Comparison of ENCODE assay signal across 20 cellular contexts in genomic region chr18:75341267-75341666, GRCh38.
A peak's percentile ranks its signal among the peaks of the same experiment; 100 is the strongest.
DNase-seq lines count a peak whose midpoint lies in the region; ATAC-seq and TF ChIP-seq lines count a peak whose summit lies in the region.
"Had no signal": no experiment of that assay in that cellular context is flagged by ENCODE, and none has a peak within 500 bp of the region (broad histone marks: within the 10 kb centered on the region; RNA-seq: fewer than 3 reads in every experiment).

No MANE protein-coding gene starts in this region.

- POLR2A ChIA-PET in activated CD8-positive, alpha-beta T cell treated with anti-CD3 and anti-CD28 coated beads, Interleukin-2, amount 10 ng/mL, durations not matched to agents 7 days and 5 days (lab: Charles Lee), result no interaction called here
- POLR2A ChIA-PET in activated CD8-positive, alpha-beta T cell treated with anti-CD3 and anti-CD28 coated beads for 36 hours (lab: Charles Lee), result no interaction called here

- no peaks in the 10 kb centered on the region for H3K4me1 Mint-ChIP-seq in activated CD8-positive, alpha-beta T cell treated with anti-CD3 and anti-CD28 coated beads, Interleukin-2, amount 10 ng/mL, durations not matched to agents 7 days and 5 days (ENCODE audit: low read depth)
- no peaks in the 10 kb centered on the region for H3K4me1 Mint-ChIP-seq in activated CD8-positive, alpha-beta T cell treated with anti-CD3 and anti-CD28 coated beads for 36 hours (ENCODE audit: low read depth)

- CTCF ChIA-PET in activated CD8-positive, alpha-beta T cell treated with anti-CD3 and anti-CD28 coated beads, Interleukin-2, amount 10 ng/mL, durations not matched to agents 7 days and 5 days (lab: Charles Lee), result no interaction called here
- CTCF ChIA-PET in activated CD8-positive, alpha-beta T cell treated with anti-CD3 and anti-CD28 coated beads for 36 hours (lab: Charles Lee), result no interaction called here

- TF ChIP-seq CTCF in activated CD8-positive, alpha-beta T cell treated with anti-CD3 and anti-CD28 coated beads for 36 hours (IDR thresholded peaks at IDR 0.05), result no peak
- TF ChIP-seq CTCF in omental fat pad (IDR thresholded peaks at IDR 0.05), result no peak

- no peaks in the 10 kb centered on the region for H3K36me3 Mint-ChIP-seq in activated CD8-positive, alpha-beta T cell treated with anti-CD3 and anti-CD28 coated beads, Interleukin-2, amount 10 ng/mL, durations not matched to agents 7 days and 5 days (ENCODE audit: low read depth)
- no peaks in the 10 kb centered on the region for H3K36me3 Mint-ChIP-seq in activated CD8-positive, alpha-beta T cell treated with anti-CD3 and anti-CD28 coated beads for 36 hours (ENCODE audit: low read depth)

- peaks cover 1% of the 10 kb centered on the region for H3K27me3 Mint-ChIP-seq in activated CD8-positive, alpha-beta T cell treated with anti-CD3 and anti-CD28 coated beads, Interleukin-2, amount 10 ng/mL, durations not matched to agents 7 days and 5 days (ENCODE audit: low read depth)
- peaks cover 2% of the 10 kb centered on the region for H3K27me3 Mint-ChIP-seq in activated CD8-positive, alpha-beta T cell treated with anti-CD3 and anti-CD28 coated beads for 36 hours

- no peak overlapping the region for H3K4me3 Mint-ChIP-seq in activated CD8-positive, alpha-beta T cell treated with anti-CD3 and anti-CD28 coated beads, Interleukin-2, amount 10 ng/mL, durations not matched to agents 7 days and 5 days
- no peak overlapping the region for H3K4me3 Mint-ChIP-seq in activated CD8-positive, alpha-beta T cell treated with anti-CD3 and anti-CD28 coated beads for 36 hours
- H3K4me3 Mint-ChIP-seq: T-helper 2 cell treated with Interferon-gamma antibody and Interleukin-4, amounts not matched to agents 5 μg/mL and 100 μg/mL, for 36 hours had no signal

- peak; percentile 5 for DNase-seq in activated CD8-positive, alpha-beta T cell treated with anti-CD3 and anti-CD28 coated beads, Interleukin-2, amount 10 ng/mL, durations not matched to agents 7 days and 5 days
- no peak for DNase-seq in activated CD8-positive, alpha-beta T cell treated with anti-CD3 and anti-CD28 coated beads for 36 hours
- peak; percentile 20 for DNase-seq in cerebellar cortex (ENCODE audit: low spot score)
- DNase-seq in medulla oblongata (ENCODE audit: extremely low spot score), result peak; percentile 26
- no peak for DNase-seq in omental fat pad (ENCODE audit: low spot score)
- no peak for DNase-seq in NCI-H2029 treated with DMSO at 0.1 percent for 48 hours (lab: John Stamatoyannopoulos, UW)
- no peak for DNase-seq in HUDEP-2 (lab: John Stamatoyannopoulos, UW; ENCODE audit: unreplicated experiment in 76 of 76)
- DNase-seq: ACHN; activated CD4-positive, CD25-positive, alpha-beta regulatory T cell; activated naive CD4-positive, alpha-beta T cell treated with anti-CD3 and anti-CD28 coated beads, Interleukin-2, amount 50 U/mL, for 16 hours; activated T-cell treated with anti-CD3 and anti-CD28 coated beads, Interleukin-2, amount 50 U/mL, for 48 hours; DMS53; foreskin melanocyte; kidney glomerular epithelial cell; NCI-H187 treated with DMSO at 0.1 percent for 48 hours; NCI-H510A treated with DMSO at 0.1 percent for 48 hours; PC-3 had no signal

- no peaks in the 10 kb centered on the region for H3K9me3 Mint-ChIP-seq in activated CD8-positive, alpha-beta T cell treated with anti-CD3 and anti-CD28 coated beads, Interleukin-2, amount 10 ng/mL, durations not matched to agents 7 days and 5 days (ENCODE audit: insufficient read depth)
- H3K9me3 Mint-ChIP-seq in activated CD8-positive, alpha-beta T cell treated with anti-CD3 and anti-CD28 coated beads for 36 hours, result no peaks in the 10 kb centered on the region
- H3K9me3 Mint-ChIP-seq: T-helper 2 cell treated with Interferon-gamma antibody and Interleukin-4, amounts not matched to agents 5 μg/mL and 100 μg/mL, for 36 hours had no signal

- intact Hi-C loops in activated CD8-positive, alpha-beta T cell treated with anti-CD3 and anti-CD28 coated beads for 36 hours (cut with micrococcal nuclease), result no loop called here

- no peak for ATAC-seq in activated CD8-positive, alpha-beta T cell treated with anti-CD3 and anti-CD28 coated beads, Interleukin-2, amount 10 ng/mL, durations not matched to agents 7 days and 5 days
- no peak for ATAC-seq in activated CD8-positive, alpha-beta T cell treated with anti-CD3 and anti-CD28 coated beads for 36 hours
- ATAC-seq in omental fat pad (ENCODE audit: low FRiP score) (no peak), HG03159 (IDR thresholded peaks at IDR 0.05; ENCODE audit: unreplicated experiment) (no peak)
- ATAC-seq: body of pancreas, PC-3 had no signal

- no peak overlapping the region for H3K27ac Mint-ChIP-seq in activated CD8-positive, alpha-beta T cell treated with anti-CD3 and anti-CD28 coated beads, Interleukin-2, amount 10 ng/mL, durations not matched to agents 7 days and 5 days
- H3K27ac Mint-ChIP-seq in activated CD8-positive, alpha-beta T cell treated with anti-CD3 and anti-CD28 coated beads for 36 hours, result no peak overlapping the region
- H3K27ac Mint-ChIP-seq: T-helper 2 cell treated with Interferon-gamma antibody and Interleukin-4, amounts not matched to agents 5 μg/mL and 100 μg/mL, for 36 hours had no signal

Comparison
In these comparisons a context has a peak if more than half of its experiments do, and no peak if none do; other contexts are left out.
1. DNase-seq: peak in activated CD8-positive, alpha-beta T cell treated with anti-CD3 and anti-CD28 coated beads, Interleukin-2, amount 10 ng/mL, durations not matched to agents 7 days and 5 days (single experiment), cerebellar cortex (single experiment) and medulla oblongata (single experiment); none in activated CD8-positive, alpha-beta T cell treated with anti-CD3 and anti-CD28 coated beads for 36 hours (single experiment), omental fat pad (single experiment), NCI-H2029 treated with DMSO at 0.1 percent for 48 hours (single experiment) and HUDEP-2 (0 of 76).